In genomic region chr3:98038241-98038640, GRCh38 we compare ENCODE assay signal across 27 cellular contexts. TPM values are rescaled to one million over a fixed set of nuclear protein-coding genes. Genes with fewer than 3 reads are reported as not detected.
DNase-seq lines count a peak whose midpoint lies in the region; ATAC-seq and TF ChIP-seq lines count a peak whose summit lies in the region.
"Had no signal": no experiment of that assay in that cellular context is flagged by ENCODE, and none has a peak within 500 bp of the region (broad histone marks: within the 10 kb centered on the region; RNA-seq: fewer than 3 reads in every experiment).

No MANE protein-coding gene starts in this region.

- H3K9me3 ChIP-seq in right atrium auricular region (peaks cover 0 to 13% of the 10 kb centered on the region in 2 donors), stomach (peaks cover 0 to 6% (median 0%) of the 10 kb centered on the region in 4 donors)
- H3K9me3 ChIP-seq: body of pancreas, sigmoid colon, upper lobe of left lung had no signal

- H3K4me1 ChIP-seq in right atrium auricular region (no peaks in the 10 kb centered on the region), stomach (peaks cover 0 to 7% (median 6%) of the 10 kb centered on the region in 4 donors)
- H3K4me1 ChIP-seq: lower lobe of right lung, sigmoid colon, upper lobe of left lung had no signal

- peaks cover 24% of the 10 kb centered on the region for H3K4me1 Mint-ChIP-seq in T-helper 1 cell treated with Interleukin-12 subunit alpha and Interleukin-12 subunit beta and Interleukin-4 antibody, amounts not matched to agents 30 μg/mL and 1 μg/mL, for 36 hours (ENCODE audit: low read depth)

- 41 to 63% (median 51%) methylated on average over 3 of the region's 3 CpGs for WGBS in stomach, 5 donors

- no peaks in the 10 kb centered on the region for H3K27me3 ChIP-seq in right atrium auricular region
- peaks cover 0 to 27% (median 0%) of the 10 kb centered on the region in 3 donors for H3K27me3 ChIP-seq in stomach
- H3K27me3 ChIP-seq in brain microvascular endothelial cell (replicated peaks), result peaks cover 3% of the 10 kb centered on the region
- H3K27me3 ChIP-seq: body of pancreas, upper lobe of left lung had no signal

- intact Hi-C loops in Right ventricle myocardium superior (cut with DNase I), result no loop called here
- intact Hi-C loops in head of caudate nucleus (cut with DNase I), result loop anchor here (10.0 kb wide), 1 partner anchor 557 kb away; the partner anchor contains the start of gene CPOX
- intact Hi-C loops in stomach (cut with DNase I; ENCODE audit: low total_unique reads), result loop anchor here (5.0 kb wide), 1 partner anchor 289 kb away; no protein-coding TSS in a partner anchor

- no peak overlapping the region for H3K27ac ChIP-seq in right atrium auricular region
- H3K27ac ChIP-seq in stomach, result no peak overlapping the region
- H3K27ac ChIP-seq in brain microvascular endothelial cell, result no peak overlapping the region
- H3K27ac ChIP-seq: body of pancreas, lower lobe of right lung, sigmoid colon, upper lobe of left lung had no signal

- ATAC-seq in Right ventricle myocardium superior (ENCODE audit: poor library complexity) (peak; percentile 46), GM18858 (IDR thresholded peaks at IDR 0.05; ENCODE audit: unreplicated experiment) (no peak)
- ATAC-seq: body of pancreas had no signal

- H3K36me3 ChIP-seq in right atrium auricular region (no peaks in the 10 kb centered on the region), stomach (no peaks in the 10 kb centered on the region), brain microvascular endothelial cell (replicated peaks) (no peaks in the 10 kb centered on the region)
- H3K36me3 ChIP-seq: lower lobe of right lung, sigmoid colon, upper lobe of left lung had no signal

- no peak for TF ChIP-seq EP300 in stomach (IDR thresholded peaks at IDR 0.05)

- H3K27me3 Mint-ChIP-seq in T-helper 1 cell treated with Interleukin-12 subunit alpha and Interleukin-12 subunit beta and Interleukin-4 antibody, amounts not matched to agents 30 μg/mL and 1 μg/mL, for 36 hours (ENCODE audit: low read depth), result peaks cover 37% of the 10 kb centered on the region

- H3K4me3 Mint-ChIP-seq in T-helper 1 cell treated with Interleukin-12 subunit alpha and Interleukin-12 subunit beta and Interleukin-4 antibody, amounts not matched to agents 30 μg/mL and 1 μg/mL, for 36 hours, result peak overlapping the region; percentile 36
- H3K4me3 Mint-ChIP-seq: activated B cell treated with CpG ODN at 0.5 μM for 24 hours; stimulated activated naive CD8-positive, alpha-beta T cell treated with anti-CD3 and anti-CD28 coated beads, Interleukin-15, Interleukin-2, amounts not matched to agents 100 ng/mL and 50 ng/mL, for 24 hours had no signal

- H3K27ac Mint-ChIP-seq in T-helper 1 cell treated with Interleukin-12 subunit alpha and Interleukin-12 subunit beta and Interleukin-4 antibody, amounts not matched to agents 30 μg/mL and 1 μg/mL, for 36 hours, result peak overlapping the region; percentile 83
- H3K27ac Mint-ChIP-seq: activated B cell treated with CpG ODN at 0.5 μM for 24 hours; stimulated activated naive CD8-positive, alpha-beta T cell treated with anti-CD3 and anti-CD28 coated beads, Interleukin-15, Interleukin-2, amounts not matched to agents 100 ng/mL and 50 ng/mL, for 24 hours had no signal

- peaks cover 18% of the 10 kb centered on the region for H3K9me3 Mint-ChIP-seq in T-helper 1 cell treated with Interleukin-12 subunit alpha and Interleukin-12 subunit beta and Interleukin-4 antibody, amounts not matched to agents 30 μg/mL and 1 μg/mL, for 36 hours
- H3K9me3 Mint-ChIP-seq: stimulated activated naive CD8-positive, alpha-beta T cell treated with anti-CD3 and anti-CD28 coated beads, Interleukin-15, Interleukin-2, amounts not matched to agents 100 ng/mL and 50 ng/mL, for 24 hours had no signal

- in situ Hi-C loops in brain microvascular endothelial cell (cut with HindIII; ENCODE audit: low pct_ligation_motif_present, low sequenced_read_pairs), result no loop called here

- TF ChIP-seq CTCF in right atrium auricular region (IDR thresholded peaks at IDR 0.05) (no peak), fibroblast of mammary gland (conservative IDR thresholded peaks at IDR 0.05; ENCODE audit: control insufficient read depth, insufficient read depth, low read depth, low read length) (no peak), stomach (IDR thresholded peaks at IDR 0.05) (no peak), brain microvascular endothelial cell (IDR thresholded peaks at IDR 0.05; ENCODE audit: low read depth, low read length, missing control alignments) (no peak)

- H3K36me3 Mint-ChIP-seq in T-helper 1 cell treated with Interleukin-12 subunit alpha and Interleukin-12 subunit beta and Interleukin-4 antibody, amounts not matched to agents 30 μg/mL and 1 μg/mL, for 36 hours (ENCODE audit: low read depth), result peaks cover 4% of the 10 kb centered on the region

- DNase-seq in Right ventricle myocardium superior (no peak), right atrium auricular region (ENCODE audit: low spot score) (no peak), fibroblast of mammary gland (ENCODE audit: low read depth) (peak; percentile 75), head of caudate nucleus (no peak), stomach (no peak), brain microvascular endothelial cell (no peak)
- DNase-seq: activated B cell treated with CpG ODN at 0.5 μM for 24 hours; activated CD8-positive, alpha-beta memory T cell treated with anti-CD3 and anti-CD28 coated beads, Interleukin-2, amount 50 U/mL, for 4 hours; activated naive CD4-positive, alpha-beta T cell treated with anti-CD3 and anti-CD28 coated beads, Interleukin-2, amount 50 U/mL, for 16 hours; body of pancreas; lower lobe of right lung; NCI-H1694 treated with DMSO at 0.1 percent for 48 hours; NCI-H345; SIG-M5; sigmoid colon; stimulated activated CD4-positive, alpha-beta T cell treated with anti-CD3 and anti-CD28 coated beads, Interleukin-1b, Interleukin-23, amount 100 ng/mL, for 48 hours; upper lobe of left lung had no signal

- TF ChIP-seq POLR2A in stomach (IDR thresholded peaks at IDR 0.05), result no peak

- no peak overlapping the region for H3K4me3 ChIP-seq in right atrium auricular region
- H3K4me3 ChIP-seq in fibroblast of mammary gland (ENCODE audit: control insufficient read depth, low read depth, low read length), result no peak overlapping the region
- H3K4me3 ChIP-seq in stomach, result no peak overlapping the region
- H3K4me3 ChIP-seq in brain microvascular endothelial cell (ENCODE audit: low read depth, low read length), result no peak overlapping the region
- H3K4me3 ChIP-seq: body of pancreas, lower lobe of right lung, sigmoid colon, upper lobe of left lung had no signal

RNA-seq across cellular contexts. Expression of gene GABRR3, which starts 3.1 kb away (rescaled TPM):
- total RNA-seq in Right ventricle myocardium superior, result not detected
- not detected for total RNA-seq in right atrium auricular region
- total RNA-seq in stomach, result not detected
- polyA plus RNA-seq in stomach, result not detected
- total RNA-seq: activated B cell treated with CpG ODN at 0.5 μM for 24 hours, body of pancreas, Daoy, dermis microvascular lymphatic vessel endothelial cell, epithelial cell of proximal tubule, lower lobe of right lung, MCF 10A, myocyte, osteoblast, sigmoid colon, upper lobe of left lung had no signal
- polyA plus RNA-seq: sigmoid colon had no signal

RNA-seq across cellular contexts. Expression of gene OR5AC2, which starts 48.7 kb away (rescaled TPM):
- not detected for total RNA-seq in Right ventricle myocardium superior
- total RNA-seq in right atrium auricular region, result not detected
- not detected for total RNA-seq in stomach
- polyA plus RNA-seq in stomach, result not detected
- total RNA-seq: activated B cell treated with CpG ODN at 0.5 μM for 24 hours; body of pancreas; Daoy; dermis microvascular lymphatic vessel endothelial cell; epithelial cell of proximal tubule; lower lobe of right lung; MCF 10A; myocyte; osteoblast; sigmoid colon; T-helper 2 cell treated with Interferon-gamma antibody and Interleukin-4, amounts not matched to agents 100 ng/mL and 5 ng/mL, for 36 hours; upper lobe of left lung had no signal
- polyA plus RNA-seq: sigmoid colon had no signal
